Comparison of ENCODE assay signal across 16 cellular contexts in the genomic region with DNA sequence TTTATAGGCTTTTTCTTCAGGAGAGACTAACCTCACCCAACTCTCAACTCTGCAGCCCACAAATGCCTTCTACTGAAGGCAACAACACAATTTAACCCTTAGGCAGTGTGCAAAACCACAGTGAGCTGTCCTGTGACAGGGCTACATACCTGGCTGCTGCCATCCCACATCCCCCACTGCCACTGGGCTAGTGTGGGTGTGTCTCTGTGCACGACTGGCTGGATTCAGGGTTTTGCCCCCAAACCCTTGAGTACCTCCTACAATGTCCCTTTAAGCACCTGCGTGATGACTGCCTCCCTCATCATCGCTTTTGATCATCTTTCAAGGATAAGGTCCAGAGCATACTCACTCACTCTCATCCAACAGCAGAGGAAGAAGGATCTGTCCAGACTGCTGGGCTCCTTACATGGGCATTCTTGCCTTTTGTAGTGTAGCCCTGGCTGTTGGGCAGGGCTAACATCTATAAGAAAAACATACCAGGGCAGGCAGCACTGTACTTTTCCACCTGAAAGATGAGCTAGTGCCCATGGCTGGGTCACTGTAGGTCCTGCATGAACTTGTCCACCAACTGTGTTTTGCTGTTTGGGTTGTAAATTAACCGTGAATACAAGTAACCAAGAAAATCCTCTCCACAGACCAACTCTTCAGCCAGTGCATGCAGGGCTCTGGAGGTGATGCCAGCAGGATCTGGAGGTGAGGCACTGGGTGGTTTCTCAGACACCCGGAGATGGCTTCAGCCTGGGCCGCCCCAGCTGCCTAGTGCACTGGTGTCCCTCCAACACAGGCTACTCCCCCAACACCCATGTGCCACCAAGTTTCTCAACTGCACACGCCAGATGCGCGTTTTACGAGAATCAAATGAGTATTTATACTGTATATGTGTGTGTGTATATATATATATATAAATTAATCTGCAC. TPM values are rescaled to one million over a fixed set of nuclear protein-coding genes. Genes with fewer than 3 reads are reported as not detected.
DNase-seq lines count a peak whose midpoint lies in the region; ATAC-seq, FAIRE-seq and TF ChIP-seq lines count a peak whose summit lies in the region.
"Had no signal": no experiment of that assay in that cellular context is flagged by ENCODE, and none has a peak within 500 bp of the region (broad histone marks: within the 10 kb centered on the region; RNA-seq: fewer than 3 reads in every experiment).

No MANE protein-coding gene starts in this region.

- peaks cover 22% of the 10 kb centered on the region for H3K4me1 ChIP-seq in PC-3 (ENCODE audit: insufficient read depth, low read length)
- H3K4me1 ChIP-seq: Caco-2 had no signal

- no peak overlapping the region for H3K4me3 Mint-ChIP-seq in stimulated activated naive B cell treated with anti-CD40 and anti-IgM and Interleukin-4, amounts not matched to agents 10 μg/mL and 1 μg/mL and 100 μg/mL, for 72 hours
- H3K4me3 Mint-ChIP-seq: activated T-cell treated with anti-CD3 and anti-CD28 coated beads, Interleukin-2, amount 50 U/mL, for 4 hours; natural killer cell treated with Interleukin-12 subunit alpha and Interleukin-12 subunit beta and Interleukin-15 and Interleukin-18, amount 100 ng/mL, for 72 hours had no signal

- H3F3A ChIP-seq in PC-3 (ENCODE audit: low read length, unreplicated experiment): no peaks in the 10 kb centered on the region
- no peaks in the 10 kb centered on the region for H3F3A ChIP-seq in neural cell (ENCODE audit: insufficient read depth, low read length, poor library complexity, severe bottlenecking)

- TF ChIP-seq CTCF in PC-3 (conservative IDR thresholded peaks at IDR 0.05; ENCODE audit: low read depth, low read length) (no peak), bronchial epithelial cell (IDR thresholded peaks at IDR 0.05; ENCODE audit: insufficient read depth, low read length, severe bottlenecking) (no peak), neural cell (IDR thresholded peaks at IDR 0.05; ENCODE audit: poor library complexity, severe bottlenecking) (no peak)

- peak; percentile 51 to 56 for ATAC-seq in activated CD4-positive, CD25-positive, alpha-beta regulatory T cell treated with anti-CD3 and anti-CD28 coated beads, Interleukin-2, amount 50 U/mL, for 24 hours
- ATAC-seq in PC-3 (peak; percentile 34), sciatic nerve (no peak)
- no peak for ATAC-seq in stimulated activated naive B cell treated with anti-CD40 and anti-IgM and Interleukin-4, amounts not matched to agents 10 μg/mL and 1 μg/mL and 100 μg/mL, for 72 hours (replicated peaks)
- ATAC-seq: natural killer cell treated with Interleukin-12 subunit alpha and Interleukin-12 subunit beta and Interleukin-15 and Interleukin-18, amount 100 ng/mL, for 72 hours had no signal

- H3K36me3 ChIP-seq in PC-3 (ENCODE audit: low read depth, low read length) (peaks cover 5% of the 10 kb centered on the region; the same call in 1 of the 2 replicates), bronchial epithelial cell (ENCODE audit: control insufficient read depth, insufficient read depth, low read length) (no peaks in the 10 kb centered on the region), neural cell (ENCODE audit: insufficient read depth, low read length) (no peaks in the 10 kb centered on the region)

- TF ChIP-seq RAD21 in neural cell (conservative IDR thresholded peaks at IDR 0.05): no peak

- H2AFZ ChIP-seq in PC-3 (ENCODE audit: low read length) (no peak overlapping the region), neural cell (ENCODE audit: low read depth, low read length) (no peak overlapping the region)

- no peaks in the 10 kb centered on the region for H3K4me1 Mint-ChIP-seq in stimulated activated naive B cell treated with anti-CD40 and anti-IgM and Interleukin-4, amounts not matched to agents 10 μg/mL and 1 μg/mL and 100 μg/mL, for 72 hours

- H3K9ac ChIP-seq in PC-3 (ENCODE audit: low read length): no peak overlapping the region
- no peak overlapping the region for H3K9ac ChIP-seq in neural cell (ENCODE audit: low read length)

- no TSS peak for BruUV-seq in PC-3 (replicated peaks; lab: Mats Ljungman, UMichigan)

- H4K20me1 ChIP-seq in PC-3 (ENCODE audit: low read length) (no peaks in the 10 kb centered on the region), neural cell (ENCODE audit: insufficient read depth) (no peaks in the 10 kb centered on the region)

- H3K9me3 Mint-ChIP-seq in stimulated activated naive B cell treated with anti-CD40 and anti-IgM and Interleukin-4, amounts not matched to agents 10 μg/mL and 1 μg/mL and 100 μg/mL, for 72 hours: no peaks in the 10 kb centered on the region
- H3K9me3 Mint-ChIP-seq: activated T-cell treated with anti-CD3 and anti-CD28 coated beads, Interleukin-2, amount 50 U/mL, for 4 hours; natural killer cell treated with Interleukin-12 subunit alpha and Interleukin-12 subunit beta and Interleukin-15 and Interleukin-18, amount 100 ng/mL, for 72 hours had no signal

- H3K36me3 Mint-ChIP-seq in stimulated activated naive B cell treated with anti-CD40 and anti-IgM and Interleukin-4, amounts not matched to agents 10 μg/mL and 1 μg/mL and 100 μg/mL, for 72 hours: peaks cover 38 to 59% of the 10 kb centered on the region in 2 donors
- H3K36me3 Mint-ChIP-seq: natural killer cell treated with Interleukin-12 subunit alpha and Interleukin-12 subunit beta and Interleukin-15 and Interleukin-18, amount 100 ng/mL, for 72 hours had no signal

- H3K79me2 ChIP-seq in PC-3 (ENCODE audit: low read length) (no peaks in the 10 kb centered on the region), neural cell (replicated peaks; ENCODE audit: insufficient read depth, low read length) (no peaks in the 10 kb centered on the region)

- CTCF ChIA-PET in PC-3 (lab: Charles Lee): interaction anchor here (0.6 kb wide), 1 partner anchor 192 kb away, joined by 3 read pairs; no protein-coding TSS in a partner anchor

- DNase-seq in activated CD4-positive, CD25-positive, alpha-beta regulatory T cell treated with anti-CD3 and anti-CD28 coated beads, Interleukin-2, amount 50 U/mL, for 72 hours: no peak
- DNase-seq in PC-3: peak; percentile 75
- DNase-seq in bronchial epithelial cell (ENCODE audit: low read depth): peak; percentile 38
- no peak for DNase-seq in NOMO-1 treated with DMSO at 0.1 percent for 48 hours (lab: John Stamatoyannopoulos, UW; ENCODE audit: unreplicated experiment)
- DNase-seq in stimulated activated naive B cell treated with anti-CD40 and anti-IgM and Interleukin-4, amounts not matched to agents 10 μg/mL and 1 μg/mL and 100 μg/mL, for 72 hours: no peak
- DNase-seq in sciatic nerve (ENCODE audit: low spot score): no peak
- DNase-seq: activated T-cell treated with anti-CD3 and anti-CD28 coated beads, Interleukin-2, amount 50 U/mL, for 4 hours; Caco-2; NCI-H1930; NCI-H526; SIG-M5 had no signal

- FAIRE-seq in bronchial epithelial cell (lab: Jason Lieb, UNC): no peak

- H3K9me2 ChIP-seq in PC-3 (replicated peaks; ENCODE audit: low read length): no peaks in the 10 kb centered on the region
- no peaks in the 10 kb centered on the region for H3K9me2 ChIP-seq in neural cell (ENCODE audit: insufficient read depth, low read length)

- H3K4me3 ChIP-seq in PC-3 (ENCODE audit: low read length) (no peak overlapping the region), bronchial epithelial cell (ENCODE audit: low read depth, low read length) (no peak overlapping the region), neural cell (ENCODE audit: low read length) (no peak overlapping the region)
- H3K4me3 ChIP-seq: HAP-1, suprapubic skin had no signal

- intact Hi-C loops in PC-3 (cut with micrococcal nuclease) (no loop called here), sciatic nerve (cut with DNase I) (no loop called here)

- H3K27ac Mint-ChIP-seq in stimulated activated naive B cell treated with anti-CD40 and anti-IgM and Interleukin-4, amounts not matched to agents 10 μg/mL and 1 μg/mL and 100 μg/mL, for 72 hours: no peak overlapping the region

- POLR2A ChIA-PET in PC-3 (lab: Charles Lee; ENCODE audit: unreplicated experiment): no interaction called here

- H3K27ac ChIP-seq in PC-3 (ENCODE audit: low read length): no peak overlapping the region
- H3K27ac ChIP-seq in neural cell (ENCODE audit: low read length): no peak overlapping the region
- H3K27ac ChIP-seq: suprapubic skin had no signal

- H3K4me2 ChIP-seq in PC-3 (ENCODE audit: low read length) (peak overlapping the region; percentile 20), neural cell (ENCODE audit: low read length) (no peak overlapping the region)

- H3K27me3 Mint-ChIP-seq in stimulated activated naive B cell treated with anti-CD40 and anti-IgM and Interleukin-4, amounts not matched to agents 10 μg/mL and 1 μg/mL and 100 μg/mL, for 72 hours: no peaks in the 10 kb centered on the region
- H3K27me3 Mint-ChIP-seq: natural killer cell treated with Interleukin-12 subunit alpha and Interleukin-12 subunit beta and Interleukin-15 and Interleukin-18, amount 100 ng/mL, for 72 hours had no signal

- H3K9me3 ChIP-seq in PC-3 (ENCODE audit: low read length) (no peaks in the 10 kb centered on the region), neural cell (ENCODE audit: low read length) (peaks cover 3% of the 10 kb centered on the region)
- H3K9me3 ChIP-seq: Caco-2, HAP-1, suprapubic skin had no signal

- TF ChIP-seq EP300 in neural cell (conservative IDR thresholded peaks at IDR 0.05; ENCODE audit: poor library complexity, severe bottlenecking): no peak

- no peaks in the 10 kb centered on the region for H3K27me3 ChIP-seq in PC-3 (ENCODE audit: low read length)
- no peaks in the 10 kb centered on the region for H3K27me3 ChIP-seq in bronchial epithelial cell (ENCODE audit: control insufficient read depth, insufficient read depth, low read length)
- no peaks in the 10 kb centered on the region for H3K27me3 ChIP-seq in neural cell (ENCODE audit: insufficient read depth, low read depth, low read length)
- H3K27me3 ChIP-seq: suprapubic skin had no signal

TF ChIP-seq in neural cell, 6 proteins besides CTCF, POLR2A, EP300 and RAD21 (continues in another document):
- peak; percentile 20 for TF ChIP-seq POLR2AphosphoS5 (IDR thresholded peaks at IDR 0.05)

RNA-seq across cellular contexts. Expression of a gene that starts 45.2 kb away (rescaled TPM):
- total RNA-seq in PC-3 (2014; rRNA removed) (68.8 and 112 TPM in 2 replicates), bronchial epithelial cell (20.8 and 32.1 TPM in 2 replicates), sciatic nerve (148 TPM)
- 164 and 243 TPM in 2 replicates for polyA plus RNA-seq in neural cell
- 178 and 199 TPM in 2 replicates for polyA minus RNA-seq in neural cell

Comparison
In these comparisons a context has a peak if more than half of its experiments do, and no peak if none do; other contexts are left out.
1. ATAC-seq: peak in activated CD4-positive, CD25-positive, alpha-beta regulatory T cell treated with anti-CD3 and anti-CD28 coated beads, Interleukin-2, amount 50 U/mL, for 24 hours (2 of 2) and PC-3 (single experiment); none in stimulated activated naive B cell treated with anti-CD40 and anti-IgM and Interleukin-4, amounts not matched to agents 10 μg/mL and 1 μg/mL and 100 μg/mL, for 72 hours (0 of 2) and sciatic nerve (single experiment).
2. DNase-seq: peak in PC-3 (single experiment) and bronchial epithelial cell (single experiment); none in activated CD4-positive, CD25-positive, alpha-beta regulatory T cell treated with anti-CD3 and anti-CD28 coated beads, Interleukin-2, amount 50 U/mL, for 72 hours (single experiment), NOMO-1 treated with DMSO at 0.1 percent for 48 hours (single experiment), stimulated activated naive B cell treated with anti-CD40 and anti-IgM and Interleukin-4, amounts not matched to agents 10 μg/mL and 1 μg/mL and 100 μg/mL, for 72 hours (single experiment) and sciatic nerve (single experiment).